Comparison of ENCODE assay signal across 13 cellular contexts in genomic region chr6:38593419-38593818, GRCh38.
"Had no signal": no experiment of that assay in that cellular context is flagged by ENCODE, and none has a peak within 500 bp of the region (broad histone marks: within the 10 kb centered on the region; RNA-seq: fewer than 3 reads in every experiment).

No MANE protein-coding gene starts in this region.

- H3K4me3 Mint-ChIP-seq: immature natural killer cell; naive thymus-derived CD4-positive, alpha-beta T cell; T-helper 17 cell; WTC11 had no signal

- H3K27me3 ChIP-seq: colonic mucosa, thyroid gland had no signal

- FAIRE-seq: small intestine, urothelium cell line had no signal

- H3K36me3 ChIP-seq: colonic mucosa had no signal

- H3K4me1 Mint-ChIP-seq: immature natural killer cell had no signal

- H3K27me3 Mint-ChIP-seq: naive thymus-derived CD4-positive, alpha-beta T cell; T-helper 17 cell had no signal

- H3K9me3 Mint-ChIP-seq: activated naive CD4-positive, alpha-beta T cell treated with anti-CD3 and anti-CD28 coated beads, Interleukin-2, amount 50 U/mL, for 72 hours; immature natural killer cell; naive thymus-derived CD4-positive, alpha-beta T cell; WTC11 had no signal

- DNase-seq: aorta; colonic mucosa; effector CD4-positive, alpha-beta T cell; immature natural killer cell; left colon; naive thymus-derived CD4-positive, alpha-beta T cell; small intestine; T-helper 17 cell; thyroid gland had no signal

- H3K4me3 ChIP-seq: colonic mucosa, lung, thyroid gland had no signal

- H3K4me1 ChIP-seq: colonic mucosa, thyroid gland had no signal

- H3K9me3 ChIP-seq: colonic mucosa, thyroid gland had no signal

- H3K27ac Mint-ChIP-seq: immature natural killer cell; naive thymus-derived CD4-positive, alpha-beta T cell; T-helper 17 cell; WTC11 had no signal

- ATAC-seq: left colon; naive thymus-derived CD4-positive, alpha-beta T cell; T-helper 17 cell; WTC11 had no signal

- H3K36me3 Mint-ChIP-seq: WTC11 had no signal

- H3K27ac ChIP-seq: colonic mucosa, thyroid gland had no signal
